8 cellular contexts compared by ENCODE assay signal in the genomic region with DNA sequence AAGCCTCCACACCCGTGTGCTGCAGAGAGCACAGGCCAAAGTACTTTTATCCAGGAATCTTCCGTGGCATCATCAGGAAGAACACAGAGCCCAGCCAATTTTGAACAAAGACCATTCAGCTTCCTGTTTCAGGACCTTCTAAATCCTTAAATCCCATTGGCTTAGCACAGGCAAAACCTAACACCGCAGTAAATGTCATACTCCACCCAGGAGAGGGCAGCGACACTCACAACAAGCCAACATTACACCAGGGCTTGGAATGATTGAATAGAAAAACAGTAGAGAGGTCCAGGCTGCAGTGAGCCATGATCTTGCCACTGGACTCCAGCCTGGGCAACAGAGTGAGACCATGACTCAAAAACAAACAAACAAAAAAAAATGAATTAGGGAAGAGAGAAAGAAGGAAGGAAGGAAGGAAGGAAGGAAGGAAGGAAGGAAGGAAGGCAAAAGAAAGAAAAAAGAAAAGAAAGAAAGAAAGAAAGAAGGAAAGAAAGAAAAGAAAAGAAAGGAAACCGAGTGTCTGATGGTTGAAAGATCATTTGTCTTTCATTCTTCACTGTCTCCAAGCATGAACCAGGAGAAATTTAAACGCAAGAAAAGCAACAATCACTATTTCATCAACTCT.
DNase-seq lines count a peak whose midpoint lies in the region; ATAC-seq and TF ChIP-seq lines count a peak whose summit lies in the region.

No MANE protein-coding gene starts in this region.

- ATAC-seq in HG02798 (IDR thresholded peaks at IDR 0.05; ENCODE audit: poor library complexity, unreplicated experiment): peak; percentile 45
- ATAC-seq in left lung: peak; percentile 57
- ATAC-seq in HG02588 (IDR thresholded peaks at IDR 0.05; ENCODE audit: unreplicated experiment): no peak
- ATAC-seq in HG03520 (IDR thresholded peaks at IDR 0.05; ENCODE audit: unreplicated experiment): no peak

- no peak overlapping the region for H3K27ac ChIP-seq in left lung

- peak; percentile 19 for DNase-seq in EL
- DNase-seq in SHP77 treated with DMSO at 0.1 percent for 48 hours (lab: John Stamatoyannopoulos, UW): peak; percentile 29
- DNase-seq in left lung: no peak
- no peak for DNase-seq in NCI-H146 (lab: John Stamatoyannopoulos, UW)
- DNase-seq in DMS79 treated with DMSO at 0.1 percent for 48 hours (lab: John Stamatoyannopoulos, UW): no peak

- H3K4me1 ChIP-seq in left lung: no peaks in the 10 kb centered on the region

- intact Hi-C loops in left lung (cut with DNase I): no loop called here

- H3K4me3 ChIP-seq in left lung: no peak overlapping the region

- TF ChIP-seq CTCF in left lung (IDR thresholded peaks at IDR 0.05): no peak

- peaks cover 11 to 37% of the 10 kb centered on the region in 2 donors for H3K27me3 ChIP-seq in left lung

- no peaks in the 10 kb centered on the region for H3K9me3 ChIP-seq in left lung

- H3K36me3 ChIP-seq in left lung: no peaks in the 10 kb centered on the region

Comparison
In these comparisons a context has a peak if more than half of its experiments do, and no peak if none do; other contexts are left out.
1. DNase-seq: peak in EL (single experiment) and SHP77 treated with DMSO at 0.1 percent for 48 hours (single experiment); none in left lung (0 of 2), NCI-H146 (single experiment) and DMS79 treated with DMSO at 0.1 percent for 48 hours (single experiment).
2. ATAC-seq: peak in HG02798 (single experiment) and left lung (single experiment); none in HG02588 (single experiment) and HG03520 (single experiment).